Comparison of ENCODE assay signal across 8 cellular contexts in genomic region chr18:44721748-44722147, GRCh38. TPM values are rescaled to one million over a fixed set of nuclear protein-coding genes. Genes with fewer than 3 reads are reported as not detected.
DNase-seq lines count a peak whose midpoint lies in the region; ATAC-seq and TF ChIP-seq lines count a peak whose summit lies in the region.
"Not testable (repeated sequence)": the region's sequence is repeated elsewhere in the genome, so short reads cannot be mapped to it uniquely, and the experiment has no call there.

No MANE protein-coding gene starts in this region.

- DNase-seq in OCI-LY7 (ENCODE audit: low spot score), result not testable (repeated sequence)
- DNase-seq in naive B cell, result peak; percentile 25

- peaks cover 10 to 35% of the 10 kb centered on the region in 2 donors for H3K36me3 Mint-ChIP-seq in naive B cell

- peak; percentile 3 for TF ChIP-seq CTCF in GM12873 (IDR thresholded peaks at IDR 0.05; ENCODE audit: insufficient read depth, low read depth, low read length, missing control alignments)
- TF ChIP-seq CTCF in OCI-LY7 (conservative IDR thresholded peaks at IDR 0.05; ENCODE audit: low read length), result not testable (repeated sequence)

- not testable (repeated sequence) for H3K36me3 ChIP-seq in OCI-LY7 (ENCODE audit: insufficient read depth, low read length)

- not testable (repeated sequence) for H3K9me3 ChIP-seq in OCI-LY7 (ENCODE audit: low read length)

- POLR2A ChIA-PET in OCI-LY7 (lab: Charles Lee), result interaction anchor here (1.7 kb wide), 1 partner anchor 9 kb away, joined by 4 read pairs; no protein-coding TSS in a partner anchor

- H3K4me3 ChIP-seq in OCI-LY7 (ENCODE audit: low read depth, low read length, poor library complexity, severe bottlenecking), result not testable (repeated sequence)

- H2AFZ ChIP-seq in OCI-LY7 (ENCODE audit: low read length), result not testable (repeated sequence)

- intact Hi-C loops in OCI-LY7 (cut with micrococcal nuclease; ENCODE audit: unreplicated experiment), result loop anchor here (2.0 kb wide), 1 partner anchor 37 kb away; no protein-coding TSS in a partner anchor

- H3K9me2 ChIP-seq in OCI-LY7 (ENCODE audit: insufficient read depth, low read length), result not testable (repeated sequence)

- peak overlapping the region in 5 of 6 donors; percentile 49 to 94 (median 79) for H3K27ac Mint-ChIP-seq in naive B cell

- H3K27me3 Mint-ChIP-seq in naive B cell, result not testable (repeated sequence)

- ATAC-seq in GM18867 (IDR thresholded peaks at IDR 0.05; ENCODE audit: unreplicated experiment), result peak; percentile 46
- ATAC-seq in GM19467 (IDR thresholded peaks at IDR 0.05; ENCODE audit: unreplicated experiment), result peak; percentile 45
- peak; percentile 43 for ATAC-seq in HG02571 (IDR thresholded peaks at IDR 0.05; ENCODE audit: unreplicated experiment)
- peak; percentile 40 for ATAC-seq in HG03045 (IDR thresholded peaks at IDR 0.05; ENCODE audit: unreplicated experiment)
- ATAC-seq in HG03460 (IDR thresholded peaks at IDR 0.05; ENCODE audit: unreplicated experiment), result peak; percentile 38
- ATAC-seq in naive B cell (ENCODE audit: low read depth in 2 of 2), result peak; percentile 23 to 35

- BruUV-seq in OCI-LY7 (replicated peaks; lab: Mats Ljungman, UMichigan), result not testable (repeated sequence)

- H3K9me3 Mint-ChIP-seq in naive B cell, result not testable (repeated sequence)

- peaks cover 96 to 98% (median 97%) of the 10 kb centered on the region in 3 donors for H3K4me1 Mint-ChIP-seq in naive B cell

- not testable (repeated sequence) for H3K27ac ChIP-seq in OCI-LY7 (ENCODE audit: low read depth, low read length, poor library complexity, severe bottlenecking)

- peak overlapping the region; percentile 73 for H3K4me2 ChIP-seq in OCI-LY7 (ENCODE audit: low read length)

- CTCF ChIA-PET in OCI-LY7 (lab: Charles Lee; ENCODE audit: unreplicated experiment), result not testable (repeated sequence)

- H4K20me1 ChIP-seq in OCI-LY7 (ENCODE audit: insufficient read depth, low read length), result not testable (repeated sequence)

- peaks cover 54% of the 10 kb centered on the region for H3K4me1 ChIP-seq in OCI-LY7 (ENCODE audit: insufficient read depth, low read length, poor library complexity, severe bottlenecking)

- not testable (repeated sequence) for H3K79me2 ChIP-seq in OCI-LY7 (ENCODE audit: insufficient read depth, low read depth, low read length)

- H3K4me3 Mint-ChIP-seq in naive B cell, result peak overlapping the region in 7 of 8 donors; percentile 8 to 82 (median 65)

RNA-seq across cellular contexts. Expression of gene SETBP1, which starts 41.1 kb away (rescaled TPM):
- total RNA-seq in OCI-LY7 (2014; rRNA removed; shearing (Covaris generic)), result 2.4 and 2.6 TPM in 2 replicates
- total RNA-seq in OCI-LY7 (2022), result 8.1 and 9.1 TPM in 2 replicates
- 10 to 100 TPM in 3 of 6 donors, 1 to 10 TPM in 3; 6.0 to 20.2 (median 10.0) TPM for polyA plus RNA-seq in naive B cell (ENCODE audit: low read depth in 6 of 6)
